ENCODE assay signal across 21 cellular contexts in genomic region chr1:213650603-213651002, GRCh38.
"Had no signal": no experiment of that assay in that cellular context is flagged by ENCODE, and none has a peak within 500 bp of the region (broad histone marks: within the 10 kb centered on the region; RNA-seq: fewer than 3 reads in every experiment).

No MANE protein-coding gene starts in this region.

- H3K4me3 ChIP-seq: MG63 had no signal

- H3K9ac ChIP-seq: SK-N-SH had no signal

- H3K4me2 ChIP-seq: SK-N-SH had no signal

- DNase-seq: IMR-90; Karpas-422; KG1; MG63; NCI-H1092; NCI-H1105 treated with DMSO at 0.1 percent for 48 hours; NCI-H1417 treated with DMSO at 0.1 percent for 48 hours; NCI-H1694; NCI-H187 treated with DMSO at 0.1 percent for 48 hours; NCI-H2029 treated with DMSO at 0.1 percent for 48 hours; NCI-H446 treated with DMSO at 0.1 percent for 48 hours; NCI-H774; NK-92 treated with Interleukin-12 subunit alpha and Interleukin-12 subunit beta, amount 100 ng/mL, for 24 hours; PC-3; SHP77; SK-N-SH; SW 1271 had no signal

- H3K27me3 ChIP-seq: MG63 had no signal

- H3K9me3 ChIP-seq: MG63, SK-N-SH had no signal

- H3K36me3 ChIP-seq: MG63 had no signal

- FAIRE-seq: HTR-8/SVneo had no signal

- H3K27ac ChIP-seq: HL-60, RWPE1 had no signal

- ATAC-seq: Panc1, PC-3 had no signal
